9 cellular contexts compared by ENCODE assay signal in the genomic region with DNA sequence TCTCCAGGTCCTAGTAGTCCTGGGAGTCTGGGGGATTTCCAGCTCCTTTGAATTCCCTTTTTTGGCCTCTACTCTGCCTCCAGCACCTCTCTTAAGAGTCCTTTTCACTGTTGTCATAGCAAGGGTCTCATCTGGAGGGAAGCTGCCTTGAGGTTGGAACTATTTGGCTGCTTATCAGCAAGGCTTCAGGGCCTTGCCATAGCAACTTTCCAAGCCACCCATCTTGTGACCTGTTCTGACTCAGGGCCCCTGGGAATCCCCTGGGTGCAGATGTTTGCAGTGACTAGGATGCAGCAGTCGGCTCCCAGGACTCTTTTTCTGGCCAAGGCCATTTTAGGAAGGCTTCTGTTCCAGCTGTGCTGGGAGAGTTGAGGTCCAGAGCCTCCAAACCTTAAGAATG. TPM values are rescaled to one million over a fixed set of nuclear protein-coding genes. Genes with fewer than 3 reads are reported as not detected.
DNase-seq lines count a peak whose midpoint lies in the region; ATAC-seq and TF ChIP-seq lines count a peak whose summit lies in the region.
"Had no signal": no experiment of that assay in that cellular context is flagged by ENCODE, and none has a peak within 500 bp of the region (broad histone marks: within the 10 kb centered on the region; RNA-seq: fewer than 3 reads in every experiment).

No MANE protein-coding gene starts in this region.

- H3K36me3 ChIP-seq in stomach, result peaks cover 10 to 30% (median 28%) of the 10 kb centered on the region in 4 donors
- H3K36me3 ChIP-seq: WERI-Rb-1 had no signal

- H3K4me1 ChIP-seq in stomach, result peaks cover 22 to 65% (median 53%) of the 10 kb centered on the region in 4 donors

- H3K4me3 ChIP-seq in fibroblast of villous mesenchyme (ENCODE audit: low read depth, low read length) (no peak overlapping the region), stomach (no peak overlapping the region)

- H3K9me3 ChIP-seq in stomach, result no peaks in the 10 kb centered on the region

- no peak for TF ChIP-seq CTCF in fibroblast of villous mesenchyme (IDR thresholded peaks at IDR 0.05; ENCODE audit: insufficient read depth, low read depth, low read length)
- no peak for TF ChIP-seq CTCF in stomach (IDR thresholded peaks at IDR 0.05)

- DNase-seq in OCI-M2 (lab: John Stamatoyannopoulos, UW; ENCODE audit: unreplicated experiment) (peak; percentile 63), fibroblast of villous mesenchyme (ENCODE audit: low read depth) (peak; percentile 83), stomach (no peak), NCI-H446 treated with DMSO at 0.1 percent for 48 hours (lab: John Stamatoyannopoulos, UW) (no peak), HPDE6-E6E7 (ENCODE audit: extremely low spot score) (no peak)
- DNase-seq in activated effector memory CD4-positive, alpha-beta T cell treated with Interleukin-2 at 50 U/mL for 16 hours, result no peak
- DNase-seq: endodermal cell, WERI-Rb-1 had no signal

- WGBS in stomach, 5 donors, result 31 to 75% (median 50%) methylated on average over 1 of the region's 1 CpG

- ATAC-seq in GM21423 (IDR thresholded peaks at IDR 0.05; ENCODE audit: unreplicated experiment), result peak; percentile 41

- TF ChIP-seq POLR2A in stomach (IDR thresholded peaks at IDR 0.05), result no peak

- H3K27me3 ChIP-seq in stomach, result no peaks in the 10 kb centered on the region

- H3K27ac ChIP-seq in stomach, result peak overlapping the region in 4 of 5 donors; percentile 11 to 60 (median 28)
- H3K27ac ChIP-seq: WERI-Rb-1 had no signal

- no peak for TF ChIP-seq EP300 in stomach (IDR thresholded peaks at IDR 0.05)

- intact Hi-C loops in stomach (cut with DNase I; ENCODE audit: low total_unique reads), result loop anchor here (10.0 kb wide), 1 partner anchor 50 kb away; no protein-coding TSS in a partner anchor

RNA-seq across cellular contexts. Expression of gene PKIG, which starts 12.4 kb away (rescaled TPM):
- total RNA-seq in fibroblast of villous mesenchyme, result 160 and 220 TPM in 2 replicates
- 100 to 1,000 TPM in 1 of 5 donors, 10 to 100 TPM in 4; 17.4 to 113 (median 41.7) TPM for total RNA-seq in stomach
- 100 to 1,000 TPM in 1 of 3 donors, 10 to 100 TPM in 2; 52.0 to 124 (median 86.9) TPM for polyA plus RNA-seq in stomach

RNA-seq across cellular contexts. Expression of gene ADA, which starts 56.8 kb away (rescaled TPM):
- 6.4 and 10.4 TPM in 2 replicates for total RNA-seq in fibroblast of villous mesenchyme
- total RNA-seq in stomach, result 100 to 1,000 TPM in 1 of 5 donors, 10 to 100 TPM in 3, 1 to 10 TPM in 1; 2.3 to 165 (median 22.3) TPM
- polyA plus RNA-seq in stomach, result 10 to 100 TPM; 27.9 to 81.0 (median 53.1) TPM

Comparison
In these comparisons a context has a peak if more than half of its experiments do, and no peak if none do; other contexts are left out.
1. DNase-seq: peak in OCI-M2 (single experiment) and fibroblast of villous mesenchyme (single experiment); none in stomach (single experiment), NCI-H446 treated with DMSO at 0.1 percent for 48 hours (single experiment), activated effector memory CD4-positive, alpha-beta T cell treated with Interleukin-2 at 50 U/mL for 16 hours (single experiment) and HPDE6-E6E7 (single experiment).